1 cellular context compared by ENCODE assay signal in genomic region chr11:65366340-65366773, GRCh38.
A peak's percentile ranks its signal among the peaks of the same experiment; 100 is the strongest.
TF ChIP-seq lines count a peak whose summit lies in the region.

No MANE protein-coding gene starts in this region.

TF ChIP-seq in K562, 482 proteins besides CTCF, POLR2A, EP300 and RAD21 (continued from another document and continues in another):
- peak; percentile 64 for TF ChIP-seq ESRRA (IDR thresholded peaks at IDR 0.05; ENCODE audit: borderline replicate concordance, low read depth)
- TF ChIP-seq GMEB1 (CRISPR knock-in tag; IDR thresholded peaks at IDR 0.05): no peak
- TF ChIP-seq ZNF165 (CRISPR knock-in tag; IDR thresholded peaks at IDR 0.05; ENCODE audit: borderline replicate concordance): no peak
- no peak for TF ChIP-seq THRB (CRISPR knock-in tag; conservative IDR thresholded peaks at IDR 0.05)
- TF ChIP-seq CTCFL (IDR thresholded peaks at IDR 0.05; ENCODE audit: borderline replicate concordance, insufficient read depth, low read depth, low read length, poor library complexity, severe bottlenecking): no peak
- TF ChIP-seq SRF (CRISPR knock-in tag; IDR thresholded peaks at IDR 0.05): no peak
- TF ChIP-seq MYC (IDR thresholded peaks at IDR 0.05; ENCODE audit: low read depth, low read length): peak; percentile 21; the same call in 1 of the 2 replicates
- no peak for TF ChIP-seq MYC (CRISPR knock-in tag; IDR thresholded peaks at IDR 0.05; ENCODE audit: borderline replicate concordance, low read depth)
- no peak for TF ChIP-seq PURB (CRISPR knock-in tag; IDR thresholded peaks at IDR 0.05; ENCODE audit: low read depth)
- no peak for TF ChIP-seq ZNF707 (CRISPR knock-in tag; conservative IDR thresholded peaks at IDR 0.05)
- no peak for TF ChIP-seq ZKSCAN3 (CRISPR knock-in tag; IDR thresholded peaks at IDR 0.05)
- TF ChIP-seq RBM17 (IDR thresholded peaks at IDR 0.05; ENCODE audit: borderline replicate concordance, low read depth, low read length): no peak
- no peak for TF ChIP-seq DNMT1 (IDR thresholded peaks at IDR 0.05)
- TF ChIP-seq ZNF347 (CRISPR knock-in tag; IDR thresholded peaks at IDR 0.05; ENCODE audit: low read depth): no peak
- no peak for TF ChIP-seq GABPB1 (CRISPR knock-in tag; IDR thresholded peaks at IDR 0.05)
- no peak for TF ChIP-seq BRF2 (IDR thresholded peaks at IDR 0.05; ENCODE audit: borderline replicate concordance, insufficient read depth, insufficient read length)
- no peak for TF ChIP-seq MTF1 (CRISPR knock-in tag; IDR thresholded peaks at IDR 0.05; ENCODE audit: borderline replicate concordance)
- no peak for TF ChIP-seq ZNF444 (CRISPR knock-in tag; IDR thresholded peaks at IDR 0.05)
- no peak for TF ChIP-seq CREB1 (IDR thresholded peaks at IDR 0.05)
- no peak for TF ChIP-seq CREB1 (CRISPR knock-in tag; IDR thresholded peaks at IDR 0.05)
- no peak for TF ChIP-seq NFE2L1 (tag; IDR thresholded peaks at IDR 0.05; ENCODE audit: borderline replicate concordance, low read depth)
- TF ChIP-seq SREBF2 (CRISPR knock-in tag; IDR thresholded peaks at IDR 0.05): no peak
- peak; percentile 50; the same call in 1 of the 2 replicates for TF ChIP-seq KLF16 (IDR thresholded peaks at IDR 0.05)
- no peak for TF ChIP-seq PHF8 (IDR thresholded peaks at IDR 0.05; ENCODE audit: borderline replicate concordance, low read length)
- no peak for TF ChIP-seq ARID4B (CRISPR knock-in tag; IDR thresholded peaks at IDR 0.05)
- TF ChIP-seq LCOR (CRISPR knock-in tag; IDR thresholded peaks at IDR 0.05): 0 out of 2 replicates have a peak, but pooled peaks have one; percentile 41
- no peak for TF ChIP-seq E2F3 (CRISPR knock-in tag; IDR thresholded peaks at IDR 0.05)
- no peak for TF ChIP-seq UBTF (IDR thresholded peaks at IDR 0.05; ENCODE audit: borderline replicate concordance in 1 of 2, low read depth in 2 of 2, low read length in 2 of 2)
- no peak for TF ChIP-seq ZNF655 (CRISPR knock-in tag; IDR thresholded peaks at IDR 0.05)
- TF ChIP-seq HDAC2 (IDR thresholded peaks at IDR 0.05): no peak
- no peak for TF ChIP-seq NR2C2 (CRISPR knock-in tag; IDR thresholded peaks at IDR 0.05)
- no peak for TF ChIP-seq NR2C2 (tag; IDR thresholded peaks at IDR 0.05)
- TF ChIP-seq ZNF639 (CRISPR knock-in tag; conservative IDR thresholded peaks at IDR 0.05 in 1 of 2, IDR thresholded peaks at IDR 0.05 in 1 of 2): no peak
- TF ChIP-seq ZNF140 (CRISPR knock-in tag; IDR thresholded peaks at IDR 0.05): no peak
- no peak for TF ChIP-seq HLTF (IDR thresholded peaks at IDR 0.05)
- no peak for TF ChIP-seq RBM34 (IDR thresholded peaks at IDR 0.05; ENCODE audit: borderline replicate concordance, insufficient read depth, low read length)
- no peak for TF ChIP-seq HDAC6 (IDR thresholded peaks at IDR 0.05; ENCODE audit: low read depth, low read length)
- TF ChIP-seq ZNF57 (CRISPR knock-in tag; IDR thresholded peaks at IDR 0.05): no peak
- 0 out of 2 replicates have a peak, but pooled peaks have one; percentile 34 for TF ChIP-seq MTA3 (IDR thresholded peaks at IDR 0.05; ENCODE audit: borderline replicate concordance)
- TF ChIP-seq ZBTB7A (IDR thresholded peaks at IDR 0.05; ENCODE audit: borderline replicate concordance, control insufficient read depth, low read depth, low read length): no peak
- no peak for TF ChIP-seq PTBP1 (IDR thresholded peaks at IDR 0.05; ENCODE audit: low read depth, low read length)
- no peak for TF ChIP-seq IRF9 (tag; IDR thresholded peaks at IDR 0.05)
- TF ChIP-seq ARID3B (CRISPR knock-in tag; IDR thresholded peaks at IDR 0.05; ENCODE audit: borderline replicate concordance): no peak
- TF ChIP-seq GATAD2A (IDR thresholded peaks at IDR 0.05): no peak
- TF ChIP-seq C11orf30 (IDR thresholded peaks at IDR 0.05; ENCODE audit: low read depth): no peak
- TF ChIP-seq ZNF384 (IDR thresholded peaks at IDR 0.05; ENCODE audit: low read depth, low read length): peak; percentile 90
